ENCODE assay signal across 8 cellular contexts in genomic region chr14:34060747-34061050, GRCh38.
DNase-seq lines count a peak whose midpoint lies in the region; ATAC-seq, FAIRE-seq and TF ChIP-seq lines count a peak whose summit lies in the region.

No MANE protein-coding gene starts in this region.

- ATAC-seq in GM18868 (IDR thresholded peaks at IDR 0.05; ENCODE audit: unreplicated experiment) (peak; percentile 24), GM19397 (IDR thresholded peaks at IDR 0.05; ENCODE audit: unreplicated experiment) (no peak)

- H3K27ac ChIP-seq in VCaP (peak overlapping the region; percentile 85), cardiac muscle cell (peak overlapping the region; percentile 71), rectal smooth muscle tissue (ENCODE audit: low read depth, low read length) (peak overlapping the region; percentile 65)

- H3K4me3 ChIP-seq in cardiac muscle cell (peak overlapping the region; percentile 33), rectal smooth muscle tissue (ENCODE audit: low read length) (peak overlapping the region; percentile 71)

- H3K27me3 ChIP-seq in cardiac muscle cell = no peaks in the 10 kb centered on the region
- H3K27me3 ChIP-seq in rectal smooth muscle tissue (ENCODE audit: control insufficient read depth, insufficient read depth, low read length) = no peaks in the 10 kb centered on the region

- DNase-seq in cardiac muscle cell (ENCODE audit: low read depth in 1 of 2, low spot score in 1 of 2) = peak in 1 of 2 donors; percentile 6
- no peak for DNase-seq in islet precursor cell
- no peak for DNase-seq in HTR-8/SVneo (ENCODE audit: insufficient read length, low spot score)
- DNase-seq in NCI-H510A (lab: John Stamatoyannopoulos, UW) = no peak

- TF ChIP-seq CTCF in VCaP (conservative IDR thresholded peaks at IDR 0.05) (no peak), cardiac muscle cell (IDR thresholded peaks at IDR 0.05; ENCODE audit: low read depth, low read length) (no peak)

- H3K9me3 ChIP-seq in cardiac muscle cell (ENCODE audit: low read depth) = no peaks in the 10 kb centered on the region

- H3K36me3 ChIP-seq in cardiac muscle cell = no peaks in the 10 kb centered on the region
- no peaks in the 10 kb centered on the region for H3K36me3 ChIP-seq in rectal smooth muscle tissue (ENCODE audit: control insufficient read depth, insufficient read depth, low read length)

- H3K9ac ChIP-seq in rectal smooth muscle tissue (ENCODE audit: low read length) = peak overlapping the region; percentile 68

- no peak for FAIRE-seq in HTR-8/SVneo (lab: Jason Lieb, UNC)

- H3K4me1 ChIP-seq in cardiac muscle cell (ENCODE audit: low read depth) = no peaks in the 10 kb centered on the region
- peaks cover 4% of the 10 kb centered on the region for H3K4me1 ChIP-seq in rectal smooth muscle tissue (ENCODE audit: control insufficient read depth, insufficient read depth, low read length)
